Comparison of ENCODE assay signal across 11 cellular contexts in the genomic region with DNA sequence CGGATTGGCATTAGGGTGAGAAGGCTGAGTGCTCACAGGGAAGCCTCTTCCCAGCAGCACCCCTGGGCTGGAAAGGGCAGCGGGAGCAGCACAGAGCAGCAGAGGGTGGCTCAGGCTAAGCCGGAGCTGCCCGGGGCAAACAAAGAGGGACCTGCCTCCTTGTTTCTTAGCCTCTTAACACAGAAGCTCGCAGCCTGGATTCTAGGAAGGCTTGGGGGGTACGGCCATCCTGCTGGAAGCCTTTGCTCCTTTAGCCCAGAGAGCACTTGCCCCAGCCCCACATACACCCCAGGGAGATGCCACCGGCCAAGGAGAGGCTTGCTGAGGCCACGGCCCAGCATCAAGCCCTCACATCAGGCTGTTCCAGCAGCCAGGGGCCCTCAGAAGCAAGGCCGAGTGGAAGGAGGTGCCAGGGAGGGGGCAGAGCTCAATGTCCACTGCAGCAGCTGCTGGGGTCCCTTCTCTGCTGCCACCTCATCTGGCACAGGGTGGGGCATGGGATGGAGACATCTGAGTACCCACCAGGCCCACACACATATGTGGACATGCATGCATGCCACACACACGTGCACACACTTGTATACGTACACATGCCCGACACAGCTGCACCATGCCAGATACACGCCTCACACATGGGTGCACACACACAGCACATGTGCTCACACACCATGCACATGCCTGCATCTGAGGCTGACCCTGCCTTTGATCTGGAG. TPM values are rescaled to one million over a fixed set of nuclear protein-coding genes. Genes with fewer than 3 reads are reported as not detected.
A peak's percentile ranks its signal among the peaks of the same experiment; 100 is the strongest.
DNase-seq lines count a peak whose midpoint lies in the region; ATAC-seq, FAIRE-seq and TF ChIP-seq lines count a peak whose summit lies in the region.
"Had no signal": no experiment of that assay in that cellular context is flagged by ENCODE, and none has a peak within 500 bp of the region (broad histone marks: within the 10 kb centered on the region; RNA-seq: fewer than 3 reads in every experiment).

No MANE protein-coding gene starts in this region.

- no peak overlapping the region for H3K4me3 Mint-ChIP-seq in nephron progenitor cell
- H3K4me3 Mint-ChIP-seq: type B pancreatic cell had no signal

- ATAC-seq in GM18909 (IDR thresholded peaks at IDR 0.05; ENCODE audit: poor library complexity, unreplicated experiment) = no peak

- no peaks in the 10 kb centered on the region for H3K27me3 ChIP-seq in adipocyte (replicated peaks; ENCODE audit: control insufficient read depth, insufficient read depth, low read length)
- no peaks in the 10 kb centered on the region for H3K27me3 ChIP-seq in right atrium auricular region
- no peaks in the 10 kb centered on the region for H3K27me3 ChIP-seq in skeletal muscle tissue (ENCODE audit: control insufficient read depth in 3 of 3, insufficient read depth in 3 of 3, low read length in 3 of 3)
- H3K27me3 ChIP-seq: cardiac muscle cell had no signal

- H3K4me3 ChIP-seq in adipocyte (ENCODE audit: low read length) = peak overlapping the region; percentile 12
- no peak overlapping the region for H3K4me3 ChIP-seq in right atrium auricular region
- peak overlapping the region; percentile 18 to 41 (median 19) for H3K4me3 ChIP-seq in skeletal muscle tissue (ENCODE audit: low read length in 3 of 3)
- H3K4me3 ChIP-seq: cardiac muscle cell had no signal

- H3K27ac Mint-ChIP-seq in nephron progenitor cell = no peak overlapping the region
- H3K27ac Mint-ChIP-seq: type B pancreatic cell had no signal

- peaks cover 32% of the 10 kb centered on the region for H3K27me3 Mint-ChIP-seq in nephron progenitor cell (ENCODE audit: low read depth, poor library complexity)

- H3K36me3 Mint-ChIP-seq in nephron progenitor cell (ENCODE audit: low read depth) = no peaks in the 10 kb centered on the region
- H3K36me3 Mint-ChIP-seq: type B pancreatic cell had no signal

- H3K9me3 ChIP-seq in adipocyte (ENCODE audit: control insufficient read depth, low read length) (no peaks in the 10 kb centered on the region), right atrium auricular region (no peaks in the 10 kb centered on the region), skeletal muscle tissue (ENCODE audit: control insufficient read depth in 3 of 3, low read length in 3 of 3) (no peaks in the 10 kb centered on the region)

- peaks cover 5% of the 10 kb centered on the region for H3K36me3 ChIP-seq in adipocyte (ENCODE audit: control insufficient read depth, insufficient read depth, low read length, severe bottlenecking)
- no peaks in the 10 kb centered on the region for H3K36me3 ChIP-seq in right atrium auricular region
- H3K36me3 ChIP-seq in skeletal muscle tissue (ENCODE audit: control insufficient read depth in 3 of 3, insufficient read depth in 3 of 3, low read length in 3 of 3) = no peaks in the 10 kb centered on the region
- H3K36me3 ChIP-seq: cardiac muscle cell had no signal

- DNase-seq in GM12891 (ENCODE audit: insufficient read length, low spot score) = peak; percentile 7
- no peak for DNase-seq in adipocyte (ENCODE audit: low read depth)
- DNase-seq in right atrium auricular region (ENCODE audit: low spot score) = peak; percentile 59
- no peak for DNase-seq in nephron progenitor cell
- no peak for DNase-seq in Ammon's horn (ENCODE audit: low spot score)
- DNase-seq in stimulated activated naive CD4-positive, alpha-beta T cell (lab: John Stamatoyannopoulos, UW) = no peak
- DNase-seq: NCI-H1105 had no signal

- peaks cover 14% of the 10 kb centered on the region for H3K9me3 Mint-ChIP-seq in nephron progenitor cell
- H3K9me3 Mint-ChIP-seq: type B pancreatic cell had no signal

- H3K27ac ChIP-seq in right atrium auricular region = peak overlapping the region; percentile 80 to 82
- peak overlapping the region; percentile 88 for H3K27ac ChIP-seq in skeletal muscle tissue (ENCODE audit: low read depth, low read length)
- H3K27ac ChIP-seq: cardiac muscle cell had no signal

- H3K4me1 ChIP-seq in adipocyte (ENCODE audit: control insufficient read depth, insufficient read depth, low read length) = peaks cover 39% of the 10 kb centered on the region
- peaks cover 0 to 34% of the 10 kb centered on the region in 2 donors for H3K4me1 ChIP-seq in right atrium auricular region
- H3K4me1 ChIP-seq in skeletal muscle tissue (ENCODE audit: control insufficient read depth in 3 of 3, insufficient read depth in 3 of 3, low read length in 3 of 3) = peaks cover 28 to 37% (median 30%) of the 10 kb centered on the region in 3 donors

- TF ChIP-seq CTCF in right atrium auricular region (IDR thresholded peaks at IDR 0.05) (no peak), nephron progenitor cell (IDR thresholded peaks at IDR 0.05) (no peak)

- peak overlapping the region; percentile 79 for H3K9ac ChIP-seq in adipocyte (ENCODE audit: low read length)
- peak overlapping the region; percentile 47 to 76 (median 71) for H3K9ac ChIP-seq in skeletal muscle tissue (ENCODE audit: low read depth in 1 of 3, low read length in 3 of 3)

- no peak for TF ChIP-seq POLR2A in GM12891 (IDR thresholded peaks at IDR 0.05; ENCODE audit: low read depth, low read length)

- FAIRE-seq in GM12891 (lab: Jason Lieb, UNC) = no peak

- H3K4me1 Mint-ChIP-seq in nephron progenitor cell = no peaks in the 10 kb centered on the region

TF ChIP-seq in GM12891, 5 proteins besides CTCF, POLR2A, EP300 and RAD21:
- TF ChIP-seq PAX5 (IDR thresholded peaks at IDR 0.05; ENCODE audit: insufficient read depth, low read length, severe bottlenecking) = no peak
- no peak for TF ChIP-seq TAF1 (IDR thresholded peaks at IDR 0.05; ENCODE audit: low read depth, low read length)
- no peak for TF ChIP-seq POU2F2 (IDR thresholded peaks at IDR 0.05; ENCODE audit: low read depth, low read length)
- no peak for TF ChIP-seq POLR2AphosphoS5 (IDR thresholded peaks at IDR 0.05; ENCODE audit: low read depth, low read length)
- no peak for TF ChIP-seq SPI1 (IDR thresholded peaks at IDR 0.05; ENCODE audit: low read depth, low read length)

RNA-seq across cellular contexts. Expression of a gene that starts 20.3 kb away (rescaled TPM):
- 2.4 TPM for polyA plus RNA-seq in GM12891 (2012; ENCODE audit: low read depth, missing spikeins)
- total RNA-seq in right atrium auricular region = 10 to 100 TPM; 13.0 to 20.8 TPM
- total RNA-seq in skeletal muscle tissue = 29.2 TPM

RNA-seq across cellular contexts. Expression of a gene that starts 56.3 kb away (rescaled TPM):
- 97.8 TPM for polyA plus RNA-seq in GM12891 (2012; ENCODE audit: low read depth, missing spikeins)
- total RNA-seq in right atrium auricular region (100 to 1,000 TPM; 104 to 140 TPM), skeletal muscle tissue (109 TPM)

Comparison
In these comparisons a context has a peak if more than half of its experiments do, and no peak if none do; other contexts are left out.
1. DNase-seq: peak in GM12891 (single experiment) and right atrium auricular region (single experiment); none in adipocyte (single experiment), nephron progenitor cell (single experiment), Ammon's horn (single experiment) and stimulated activated naive CD4-positive, alpha-beta T cell (0 of 6).
2. H3K4me3 ChIP-seq: peak in adipocyte (single experiment) and skeletal muscle tissue (3 of 3); none in right atrium auricular region (0 of 2).